ENCODE assay signal across 9 cellular contexts in the genomic region with DNA sequence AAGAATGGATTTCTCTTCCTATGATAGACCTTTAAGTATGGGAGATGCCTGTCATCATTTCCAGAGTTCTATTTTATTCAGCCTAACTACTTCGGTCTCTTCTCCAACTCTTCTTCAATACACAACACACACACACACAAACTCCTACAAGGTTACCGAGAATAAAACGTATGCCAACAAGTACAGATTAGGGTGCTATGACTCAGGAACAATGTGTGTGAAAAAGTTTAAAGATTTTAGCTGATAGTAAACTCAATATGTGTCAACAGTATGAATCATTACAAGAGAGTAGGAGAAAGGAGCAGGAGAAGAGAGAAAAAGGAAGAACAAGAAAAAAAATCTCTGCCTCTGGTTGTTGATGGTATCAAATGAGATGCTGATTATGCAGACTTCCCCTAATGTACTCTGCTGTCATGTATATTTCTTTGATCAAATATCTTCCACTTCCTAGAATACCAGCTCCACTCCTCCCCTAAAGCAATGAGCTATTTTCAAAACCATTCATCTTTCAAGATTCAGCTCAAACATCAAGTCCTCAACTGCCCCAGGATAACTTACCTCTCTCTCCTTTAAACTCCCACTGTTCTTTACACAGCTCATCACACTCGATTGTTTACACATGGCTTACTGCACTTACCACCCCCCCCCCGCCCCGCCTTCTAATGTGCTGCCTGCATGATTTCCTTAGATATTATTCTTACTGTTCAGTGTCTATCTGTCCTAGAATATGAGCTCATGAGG.
DNase-seq lines count a peak whose midpoint lies in the region; ATAC-seq and TF ChIP-seq lines count a peak whose summit lies in the region.
"Had no signal": no experiment of that assay in that cellular context is flagged by ENCODE, and none has a peak within 500 bp of the region (broad histone marks: within the 10 kb centered on the region; RNA-seq: fewer than 3 reads in every experiment).

No MANE protein-coding gene starts in this region.

- H3K9me3 ChIP-seq in left lung = no peaks in the 10 kb centered on the region
- no peaks in the 10 kb centered on the region for H3K9me3 ChIP-seq in transverse colon

- intact Hi-C loops in left lung (cut with DNase I) (no loop called here), transverse colon (cut with DNase I; ENCODE audit: low total_unique reads) (no loop called here)

- no peak for TF ChIP-seq EP300 in transverse colon (IDR thresholded peaks at IDR 0.05; ENCODE audit: low read depth)

- peaks cover 0 to 3% of the 10 kb centered on the region in 2 donors for H3K4me1 ChIP-seq in left lung
- H3K4me1 ChIP-seq in transverse colon = peaks cover 0 to 3% (median 0%) of the 10 kb centered on the region in 4 donors

- no peak overlapping the region for H3K4me3 ChIP-seq in left lung
- H3K4me3 ChIP-seq in transverse colon = no peak overlapping the region
- H3K4me3 ChIP-seq: neural progenitor cell had no signal

- H3K9me3 Mint-ChIP-seq in WTC11 = peaks cover 9% of the 10 kb centered on the region; the same call in 1 of the 2 replicates
- H3K9me3 Mint-ChIP-seq in activated CD4-positive, alpha-beta T cell treated with anti-CD3 and anti-CD28 coated beads, Interleukin-2, amount 10 ng/mL, durations not matched to agents 7 days and 5 days = no peaks in the 10 kb centered on the region

- CTCF ChIA-PET in WTC11 (lab: Charles Lee) (interaction anchor here (1.0 to 1.4 kb wide), 4 partner anchors 76 to 280 kb away, joined by 3 to 4 read pairs (median 4); a partner anchor contains a TSS), HEK293T (lab: Yijun Ruan, JAX) (interaction anchor here (0.6 to 1.4 kb wide), 2 partner anchors 11 to 465 kb away, joined by 3 to 4 read pairs; no protein-coding TSS in a partner anchor)
- CTCF ChIA-PET in activated CD4-positive, alpha-beta T cell treated with anti-CD3 and anti-CD28 coated beads, Interleukin-2, amount 10 ng/mL, durations not matched to agents 7 days and 5 days (lab: Charles Lee) = interaction anchor here (0.6 to 1.3 kb wide), 3 partner anchors 11 to 685 kb away, joined by 3 to 4 read pairs (median 3); no protein-coding TSS in a partner anchor

- POLR2A ChIA-PET in WTC11 (lab: Charles Lee) (interaction anchor here (0.7 kb wide), 1 partner anchor 195 kb away, joined by 4 read pairs; no protein-coding TSS in a partner anchor), HEK293T (lab: Yijun Ruan, JAX) (no interaction called here)
- POLR2A ChIA-PET in activated CD4-positive, alpha-beta T cell treated with anti-CD3 and anti-CD28 coated beads, Interleukin-2, amount 10 ng/mL, durations not matched to agents 7 days and 5 days (lab: Charles Lee) = no interaction called here

- H3K27me3 Mint-ChIP-seq in WTC11 (ENCODE audit: low read depth) = peaks cover 19% of the 10 kb centered on the region
- H3K27me3 Mint-ChIP-seq in activated CD4-positive, alpha-beta T cell treated with anti-CD3 and anti-CD28 coated beads, Interleukin-2, amount 10 ng/mL, durations not matched to agents 7 days and 5 days = peaks cover 22% of the 10 kb centered on the region

- H3K27ac Mint-ChIP-seq in WTC11 = peak overlapping the region; percentile 79
- no peak overlapping the region for H3K27ac Mint-ChIP-seq in activated CD4-positive, alpha-beta T cell treated with anti-CD3 and anti-CD28 coated beads, Interleukin-2, amount 10 ng/mL, durations not matched to agents 7 days and 5 days
- H3K27ac Mint-ChIP-seq: neural progenitor cell had no signal

- DNase-seq in DMS53 (lab: John Stamatoyannopoulos, UW) (peak; percentile 57), HCEC 1CT (peak; percentile 79), WTC11 (ENCODE audit: low spot score) (no peak), left lung (no peak), Ammon's horn (ENCODE audit: low spot score) (no peak), HEK293T (ENCODE audit: extremely low spot score) (no peak), transverse colon (no peak)
- DNase-seq in activated CD4-positive, alpha-beta T cell treated with anti-CD3 and anti-CD28 coated beads, Interleukin-2, amount 10 ng/mL, durations not matched to agents 7 days and 5 days = no peak

- H3K27me3 ChIP-seq in left lung (no peaks in the 10 kb centered on the region), transverse colon (no peaks in the 10 kb centered on the region)

- TF ChIP-seq CTCF in WTC11 (IDR thresholded peaks at IDR 0.05) (no peak), left lung (IDR thresholded peaks at IDR 0.05) (no peak), transverse colon (IDR thresholded peaks at IDR 0.05) (no peak)

- in situ Hi-C loops in transverse colon (cut with MboI; ENCODE audit: low pct_ligation_motif_present in 1 of 4, low pct_unique_long_range_greater_than_20kb in 1 of 4, low sequenced_read_pairs in 3 of 4) = no loop called here

- H3K27ac ChIP-seq in left lung (peak overlapping the region in 1 of 2 donors; percentile 23), transverse colon (no peak overlapping the region)
- H3K27ac ChIP-seq: neural progenitor cell had no signal

- peaks cover 12% of the 10 kb centered on the region for H3K36me3 Mint-ChIP-seq in WTC11
- H3K36me3 Mint-ChIP-seq in activated CD4-positive, alpha-beta T cell treated with anti-CD3 and anti-CD28 coated beads, Interleukin-2, amount 10 ng/mL, durations not matched to agents 7 days and 5 days (ENCODE audit: low read depth) = peaks cover 8% of the 10 kb centered on the region
- H3K36me3 Mint-ChIP-seq: neural progenitor cell had no signal

- H3K4me1 Mint-ChIP-seq in WTC11 = peaks cover 65% of the 10 kb centered on the region
- peaks cover 2% of the 10 kb centered on the region for H3K4me1 Mint-ChIP-seq in activated CD4-positive, alpha-beta T cell treated with anti-CD3 and anti-CD28 coated beads, Interleukin-2, amount 10 ng/mL, durations not matched to agents 7 days and 5 days

- peak overlapping the region; percentile 61 for H3K4me3 Mint-ChIP-seq in WTC11
- H3K4me3 Mint-ChIP-seq in activated CD4-positive, alpha-beta T cell treated with anti-CD3 and anti-CD28 coated beads, Interleukin-2, amount 10 ng/mL, durations not matched to agents 7 days and 5 days = no peak overlapping the region
- H3K4me3 Mint-ChIP-seq: neural progenitor cell had no signal

- TF ChIP-seq POLR2A in transverse colon (IDR thresholded peaks at IDR 0.05) = no peak

- ATAC-seq in WTC11 = no peak
- peak; percentile 33 for ATAC-seq in left lung

- H3K36me3 ChIP-seq in left lung (no peaks in the 10 kb centered on the region), transverse colon (no peaks in the 10 kb centered on the region)
- H3K36me3 ChIP-seq: neural progenitor cell had no signal

- WGBS in transverse colon (ENCODE audit: low coverage in 1 of 2), 2 donors = 51 to 59% methylated on average over 6 of the region's 6 CpGs

TF ChIP-seq in WTC11, 78 proteins besides CTCF, POLR2A, EP300 and RAD21:
- no peak for TF ChIP-seq GABPB1 (CRISPR knock-in tag; IDR thresholded peaks at IDR 0.05)
- no peak for TF ChIP-seq FOXP1 (CRISPR knock-in tag; IDR thresholded peaks at IDR 0.05; ENCODE audit: borderline replicate concordance)
- TF ChIP-seq NFE2L1 (CRISPR knock-in tag; IDR thresholded peaks at IDR 0.05) = no peak
- TF ChIP-seq, protein P1, sequence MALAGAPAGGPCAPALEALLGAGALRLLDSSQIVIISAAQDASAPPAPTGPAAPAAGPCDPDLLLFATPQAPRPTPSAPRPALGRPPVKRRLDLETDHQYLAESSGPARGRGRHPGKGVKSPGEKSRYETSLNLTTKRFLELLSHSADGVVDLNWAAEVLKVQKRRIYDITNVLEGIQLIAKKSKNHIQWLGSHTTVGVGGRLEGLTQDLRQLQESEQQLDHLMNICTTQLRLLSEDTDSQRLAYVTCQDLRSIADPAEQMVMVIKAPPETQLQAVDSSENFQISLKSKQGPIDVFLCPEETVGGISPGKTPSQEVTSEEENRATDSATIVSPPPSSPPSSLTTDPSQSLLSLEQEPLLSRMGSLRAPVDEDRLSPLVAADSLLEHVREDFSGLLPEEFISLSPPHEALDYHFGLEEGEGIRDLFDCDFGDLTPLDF (CRISPR knock-in tag; IDR thresholded peaks at IDR 0.05) = no peak
- TF ChIP-seq, protein P2, sequence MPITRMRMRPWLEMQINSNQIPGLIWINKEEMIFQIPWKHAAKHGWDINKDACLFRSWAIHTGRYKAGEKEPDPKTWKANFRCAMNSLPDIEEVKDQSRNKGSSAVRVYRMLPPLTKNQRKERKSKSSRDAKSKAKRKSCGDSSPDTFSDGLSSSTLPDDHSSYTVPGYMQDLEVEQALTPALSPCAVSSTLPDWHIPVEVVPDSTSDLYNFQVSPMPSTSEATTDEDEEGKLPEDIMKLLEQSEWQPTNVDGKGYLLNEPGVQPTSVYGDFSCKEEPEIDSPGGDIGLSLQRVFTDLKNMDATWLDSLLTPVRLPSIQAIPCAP (CRISPR knock-in tag; IDR thresholded peaks at IDR 0.05) = no peak
- no peak for TF ChIP-seq KAT7 (CRISPR knock-in tag; IDR thresholded peaks at IDR 0.05; ENCODE audit: borderline replicate concordance)
- no peak for TF ChIP-seq ZNF416 (CRISPR knock-in tag; IDR thresholded peaks at IDR 0.05)
- no peak for TF ChIP-seq FOXK1 (CRISPR knock-in tag; IDR thresholded peaks at IDR 0.05)

TF ChIP-seq in HEK293T, 16 proteins besides CTCF, POLR2A, EP300 and RAD21:
- no peak for TF ChIP-seq LEF1 (IDR thresholded peaks at IDR 0.05; ENCODE audit: borderline replicate concordance)
- no peak for TF ChIP-seq FOXK2 (IDR thresholded peaks at IDR 0.05)
- no peak for TF ChIP-seq L3MBTL2 (conservative IDR thresholded peaks at IDR 0.05)
- no peak for TF ChIP-seq NFRKB (IDR thresholded peaks at IDR 0.05)
- TF ChIP-seq SP1 (IDR thresholded peaks at IDR 0.05) = no peak
- TF ChIP-seq ZNF384 (IDR thresholded peaks at IDR 0.05) = no peak
- no peak for TF ChIP-seq BHLHE40 (IDR thresholded peaks at IDR 0.05; ENCODE audit: borderline replicate concordance)
- no peak for TF ChIP-seq SUZ12 (IDR thresholded peaks at IDR 0.05)
- no peak for TF ChIP-seq TARDBP (IDR thresholded peaks at IDR 0.05)
- TF ChIP-seq HDGF (IDR thresholded peaks at IDR 0.05; ENCODE audit: borderline replicate concordance) = no peak
- no peak for TF ChIP-seq ARNT (IDR thresholded peaks at IDR 0.05)
- TF ChIP-seq, protein P3, sequence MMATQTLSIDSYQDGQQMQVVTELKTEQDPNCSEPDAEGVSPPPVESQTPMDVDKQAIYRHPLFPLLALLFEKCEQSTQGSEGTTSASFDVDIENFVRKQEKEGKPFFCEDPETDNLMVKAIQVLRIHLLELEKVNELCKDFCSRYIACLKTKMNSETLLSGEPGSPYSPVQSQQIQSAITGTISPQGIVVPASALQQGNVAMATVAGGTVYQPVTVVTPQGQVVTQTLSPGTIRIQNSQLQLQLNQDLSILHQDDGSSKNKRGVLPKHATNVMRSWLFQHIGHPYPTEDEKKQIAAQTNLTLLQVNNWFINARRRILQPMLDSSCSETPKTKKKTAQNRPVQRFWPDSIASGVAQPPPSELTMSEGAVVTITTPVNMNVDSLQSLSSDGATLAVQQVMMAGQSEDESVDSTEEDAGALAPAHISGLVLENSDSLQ (IDR thresholded peaks at IDR 0.05) = no peak

Comparison
In these comparisons a context has a peak if more than half of its experiments do, and no peak if none do; other contexts are left out.
1. DNase-seq: peak in DMS53 (single experiment) and HCEC 1CT (single experiment); none in WTC11 (single experiment), left lung (0 of 2), Ammon's horn (single experiment), HEK293T (single experiment), activated CD4-positive, alpha-beta T cell treated with anti-CD3 and anti-CD28 coated beads, Interleukin-2, amount 10 ng/mL, durations not matched to agents 7 days and 5 days (single experiment) and transverse colon (single experiment).